8 cellular contexts compared by ENCODE assay signal in genomic region chr6:31822038-31822821, GRCh38. TPM values are rescaled to one million over a fixed set of nuclear protein-coding genes. Genes with fewer than 3 reads are reported as not detected.
DNase-seq lines count a peak whose midpoint lies in the region; ATAC-seq, FAIRE-seq and TF ChIP-seq lines count a peak whose summit lies in the region.

No MANE protein-coding gene starts in this region.

- peak overlapping the region; percentile 91 for H3K27ac ChIP-seq in AG04450 (ENCODE audit: low read depth, low read length)
- peak overlapping the region; percentile 97 for H3K27ac ChIP-seq in VCaP
- H3K27ac ChIP-seq in keratinocyte (ENCODE audit: control insufficient read depth, insufficient read depth, low read length) = peak overlapping the region; percentile 96
- H3K27ac ChIP-seq in small intestine (ENCODE audit: low read depth in 1 of 2, low read length in 1 of 2) = peak overlapping the region; percentile 95 to 98

- dilution Hi-C loops in keratinocyte (cut with MboI; ENCODE audit: extremely low pct_ligation_motif_present, low sequenced_read_pairs) = no loop called here

- 0 to 1% (median 1%) methylated on average over 22 to 25 of the region's 25 CpGs for WGBS in small intestine, 3 donors

- H3K9me3 ChIP-seq in AG04450 (ENCODE audit: control insufficient read depth, insufficient read depth, low read length) (no peaks in the 10 kb centered on the region; the same call in 1 of the 2 replicates), keratinocyte (ENCODE audit: control insufficient read depth, low read depth, low read length) (no peaks in the 10 kb centered on the region), small intestine (ENCODE audit: control insufficient read depth, low read depth) (no peaks in the 10 kb centered on the region)

- CTCF ChIA-PET in AG04450 (lab: Charles Lee) = interaction anchor here (0.5 kb wide), 1 partner anchor 87 kb away, joined by 5 read pairs; no protein-coding TSS in a partner anchor

- ATAC-seq in GM18870 (IDR thresholded peaks at IDR 0.05; ENCODE audit: unreplicated experiment) (peak; percentile 20), GM18873 (IDR thresholded peaks at IDR 0.05; ENCODE audit: low FRiP score, unreplicated experiment) (no peak)

- TF ChIP-seq CTCF in AG04450 (IDR thresholded peaks at IDR 0.05; ENCODE audit: low read depth, low read length) (no peak), LNCaP clone FGC (IDR thresholded peaks at IDR 0.05; ENCODE audit: control insufficient read depth, extremely low read depth, insufficient read depth) (no peak), VCaP (conservative IDR thresholded peaks at IDR 0.05) (no peak), keratinocyte (optimal IDR thresholded peaks at IDR 0.05 in 1 of 3, IDR thresholded peaks at IDR 0.05 in 1 of 3, conservative IDR thresholded peaks at IDR 0.05 in 1 of 3; ENCODE audit: extremely low read depth in 1 of 3, insufficient read depth in 2 of 3, low read length in 3 of 3) (no peak)

- POLR2A ChIA-PET in AG04450 (lab: Yijun Ruan, JAX) = interaction anchor here (1.3 to 1.7 kb wide), 3 partner anchors 16 to 55 kb away, joined by 3 to 7 read pairs (median 7); partner anchors contain the start of genes LSM2 and VARS1

- peak overlapping the region; percentile 73 for H3K4me2 ChIP-seq in keratinocyte (ENCODE audit: control insufficient read depth, extremely low read depth, insufficient read depth, low read depth, low read length)

- H2AFZ ChIP-seq in keratinocyte (ENCODE audit: control insufficient read depth, low read length) = peak overlapping the region; percentile 41

- H3K9ac ChIP-seq in keratinocyte (ENCODE audit: control insufficient read depth, extremely low read depth, insufficient read depth, low read length) = peak overlapping the region; percentile 86

- peaks cover 54% of the 10 kb centered on the region for H3K4me1 ChIP-seq in keratinocyte (ENCODE audit: control insufficient read depth, extremely low read depth, insufficient read depth, low read length)
- H3K4me1 ChIP-seq in small intestine (ENCODE audit: control insufficient read depth in 2 of 2, insufficient read depth in 1 of 2, low read depth in 1 of 2, low read length in 1 of 2) = peaks cover 0 to 13% of the 10 kb centered on the region in 2 donors

- no peaks in the 10 kb centered on the region for H4K20me1 ChIP-seq in keratinocyte (ENCODE audit: control insufficient read depth, extremely low read depth, insufficient read depth, low read length)

- DNase-seq in AG04450 (ENCODE audit: low read depth, low spot score) (no peak), LNCaP clone FGC (ENCODE audit: low read depth) (peak; percentile 47), cerebellar cortex (ENCODE audit: low spot score) (peak; percentile 77), keratinocyte (ENCODE audit: low read depth, low spot score) (no peak), small intestine (peak; percentile 91)

- H3K9me1 ChIP-seq in keratinocyte (ENCODE audit: control insufficient read depth, extremely low read depth, insufficient read depth, low read length) = no peaks in the 10 kb centered on the region

- H3K36me3 ChIP-seq in keratinocyte (ENCODE audit: control insufficient read depth in 2 of 2, extremely low read depth in 1 of 2, insufficient read depth in 2 of 2, low read length in 2 of 2) = no peaks in the 10 kb centered on the region
- H3K36me3 ChIP-seq in small intestine (ENCODE audit: control insufficient read depth in 2 of 2, insufficient read depth in 2 of 2, low read length in 2 of 2) = no peaks in the 10 kb centered on the region

- no peak for FAIRE-seq in keratinocyte (lab: Jason Lieb, UNC)
- FAIRE-seq in small intestine (lab: Jason Lieb, UNC) = no peak

- no peaks in the 10 kb centered on the region for H3K27me3 ChIP-seq in AG04450 (ENCODE audit: control insufficient read depth, insufficient read depth, low read length)
- no peaks in the 10 kb centered on the region for H3K27me3 ChIP-seq in keratinocyte (ENCODE audit: control insufficient read depth, extremely low read depth, insufficient read depth, low read length)
- H3K27me3 ChIP-seq in small intestine (ENCODE audit: control insufficient read depth in 2 of 2, insufficient read depth in 2 of 2, low read length in 2 of 2) = no peaks in the 10 kb centered on the region

- H3K4me3 ChIP-seq in AG04450 (ENCODE audit: low read depth, low read length) (peak overlapping the region; percentile 67), LNCaP clone FGC (ENCODE audit: low read depth, low read length) (peak overlapping the region; percentile 70), keratinocyte (ENCODE audit: control insufficient read depth in 2 of 3, extremely low read depth in 1 of 3, insufficient read depth in 2 of 3, low read depth in 1 of 3, low read length in 3 of 3) (peak overlapping the region; percentile 42 to 80 (median 70)), small intestine (ENCODE audit: low read depth in 1 of 2, low read length in 2 of 2) (peak overlapping the region; percentile 12 to 56)

- peaks cover 22% of the 10 kb centered on the region for H3K79me2 ChIP-seq in keratinocyte (ENCODE audit: control insufficient read depth, insufficient read depth, low read length)

RNA-seq across cellular contexts. Expression of gene HSPA1B, which starts 5.3 kb away (rescaled TPM):
- 31.9 TPM in 2 replicates for polyA plus RNA-seq in AG04450 (2011; rRNA removed)
- polyA minus RNA-seq in AG04450 (2011; rRNA and poly(A)+ RNA removed) = 43.7 and 44.3 TPM in 2 replicates
- 33.5 to 65.8 TPM (median 48.1 TPM) in 3 replicates for polyA plus RNA-seq in keratinocyte
- polyA plus RNA-seq in keratinocyte (2011; ENCODE audit: low read depth) = 466 TPM
- polyA plus RNA-seq in keratinocyte (2011; cell fraction: cytosol; rRNA removed) = 25.5 and 35.7 TPM in 2 replicates
- polyA plus RNA-seq in keratinocyte (2011; cell fraction: nucleus; rRNA removed) = 107 and 118 TPM in 2 replicates
- polyA plus RNA-seq in keratinocyte (2012; ENCODE audit: low replicate concordance) = 88.4 and 366 TPM in 2 replicates
- 56.1 to 86.6 TPM (median 65.9 TPM) in 3 replicates for polyA minus RNA-seq in keratinocyte
- 89.0 TPM for polyA minus RNA-seq in keratinocyte (2011; cell fraction: cytosol; rRNA and poly(A)+ RNA removed)
- polyA minus RNA-seq in keratinocyte (2011; cell fraction: nucleus; rRNA and poly(A)+ RNA removed) = 125 and 143 TPM in 2 replicates
- polyA plus RNA-seq in small intestine = 10 to 100 TPM; 16.5 to 47.4 (median 22.6) TPM

RNA-seq across cellular contexts. Expression of gene HSPA1A, which starts 6.9 kb away (rescaled TPM):
- polyA plus RNA-seq in AG04450 (2011; rRNA removed) (46.6 and 50.4 TPM in 2 replicates), keratinocyte (95.5 to 142 TPM (median 110 TPM) in 3 replicates), small intestine (10 to 100 TPM in 2 of 3 donors, 1 to 10 TPM in 1; 9.7 to 36.4 (median 15.0) TPM)
- 22.7 and 36.9 TPM in 2 replicates for polyA minus RNA-seq in AG04450 (2011; rRNA and poly(A)+ RNA removed)
- 543 TPM for polyA plus RNA-seq in keratinocyte (2011; ENCODE audit: low read depth)
- 58.1 and 98.7 TPM in 2 replicates for polyA plus RNA-seq in keratinocyte (2011; cell fraction: cytosol; rRNA removed)
- 269 and 283 TPM in 2 replicates for polyA plus RNA-seq in keratinocyte (2011; cell fraction: nucleus; rRNA removed)
- 215 and 387 TPM in 2 replicates for polyA plus RNA-seq in keratinocyte (2012; ENCODE audit: low replicate concordance)
- polyA minus RNA-seq in keratinocyte = 56.7 to 205 TPM (median 64.7 TPM) in 3 replicates
- polyA minus RNA-seq in keratinocyte (2011; cell fraction: cytosol; rRNA and poly(A)+ RNA removed) = 139 TPM
- 212 and 216 TPM in 2 replicates for polyA minus RNA-seq in keratinocyte (2011; cell fraction: nucleus; rRNA and poly(A)+ RNA removed)

RNA-seq across cellular contexts. Expression of gene HSPA1L, which starts 7.1 kb away (rescaled TPM):
- polyA plus RNA-seq in AG04450 (2011; rRNA removed) (1.1 and 1.2 TPM in 2 replicates), keratinocyte (0.31 to 0.60 TPM (median 0.54 TPM) in 3 replicates), small intestine (1 to 10 TPM in 1 of 3 donors, under 1 TPM in 2; 0.27 to 1.3 (median 0.94) TPM)
- 0.97 and 1.9 TPM in 2 replicates for polyA minus RNA-seq in AG04450 (2011; rRNA and poly(A)+ RNA removed)
- 1.1 TPM for polyA plus RNA-seq in keratinocyte (2011; ENCODE audit: low read depth)
- polyA plus RNA-seq in keratinocyte (2011; cell fraction: cytosol; rRNA removed) = 0.30 and 0.49 TPM in 2 replicates
- polyA plus RNA-seq in keratinocyte (2011; cell fraction: nucleus; rRNA removed) = 0.61 and 0.88 TPM in 2 replicates
- 0.47 and 0.97 TPM in 2 replicates for polyA plus RNA-seq in keratinocyte (2012; ENCODE audit: low replicate concordance)
- 0.35 to 0.82 TPM (median 0.73 TPM) in 3 replicates for polyA minus RNA-seq in keratinocyte
- not detected for polyA minus RNA-seq in keratinocyte (2011; cell fraction: cytosol; rRNA and poly(A)+ RNA removed)
- polyA minus RNA-seq in keratinocyte (2011; cell fraction: nucleus; rRNA and poly(A)+ RNA removed) = 1.2 TPM in 1 of 2 replicates, not detected in the other

RNA-seq across cellular contexts. Expression of gene LSM2, which starts 15.5 kb away (rescaled TPM):
- 34.2 and 38.3 TPM in 2 replicates for polyA plus RNA-seq in AG04450 (2011; rRNA removed)
- 22.5 and 24.8 TPM in 2 replicates for polyA minus RNA-seq in AG04450 (2011; rRNA and poly(A)+ RNA removed)
- polyA plus RNA-seq in keratinocyte = 34.4 to 84.1 TPM (median 46.5 TPM) in 3 replicates
- 18.7 TPM for polyA plus RNA-seq in keratinocyte (2011; ENCODE audit: low read depth)
- 65.3 and 72.5 TPM in 2 replicates for polyA plus RNA-seq in keratinocyte (2011; cell fraction: cytosol; rRNA removed)
- 14.3 and 16.3 TPM in 2 replicates for polyA plus RNA-seq in keratinocyte (2011; cell fraction: nucleus; rRNA removed)
- polyA plus RNA-seq in keratinocyte (2012; ENCODE audit: low replicate concordance) = 44.6 and 69.2 TPM in 2 replicates
- polyA minus RNA-seq in keratinocyte = 33.6 to 70.1 TPM (median 49.5 TPM) in 3 replicates
- polyA minus RNA-seq in keratinocyte (2011; cell fraction: cytosol; rRNA and poly(A)+ RNA removed) = 27.6 TPM
- 4.2 and 6.5 TPM in 2 replicates for polyA minus RNA-seq in keratinocyte (2011; cell fraction: nucleus; rRNA and poly(A)+ RNA removed)
- 10 to 100 TPM; 27.3 to 90.2 (median 29.7) TPM for polyA plus RNA-seq in small intestine

RNA-seq across cellular contexts. Expression of gene VARS1, which starts 26.7 kb away (rescaled TPM):
- 16.0 and 23.9 TPM in 2 replicates for polyA plus RNA-seq in AG04450 (2011; rRNA removed)
- 54.4 and 69.8 TPM in 2 replicates for polyA minus RNA-seq in AG04450 (2011; rRNA and poly(A)+ RNA removed)
- polyA plus RNA-seq in keratinocyte = 17.2 to 57.2 TPM (median 26.3 TPM) in 3 replicates
- 44.1 TPM for polyA plus RNA-seq in keratinocyte (2011; ENCODE audit: low read depth)
- 27.8 and 40.9 TPM in 2 replicates for polyA plus RNA-seq in keratinocyte (2011; cell fraction: cytosol; rRNA removed)
- 85.5 and 95.4 TPM in 2 replicates for polyA plus RNA-seq in keratinocyte (2011; cell fraction: nucleus; rRNA removed)
- polyA plus RNA-seq in keratinocyte (2012; ENCODE audit: low replicate concordance) = 61.7 and 103 TPM in 2 replicates
- polyA minus RNA-seq in keratinocyte = 55.0 to 361 TPM (median 75.6 TPM) in 3 replicates
- polyA minus RNA-seq in keratinocyte (2011; cell fraction: cytosol; rRNA and poly(A)+ RNA removed) = 101 TPM
- polyA minus RNA-seq in keratinocyte (2011; cell fraction: nucleus; rRNA and poly(A)+ RNA removed) = 84.8 and 88.7 TPM in 2 replicates
- 10 to 100 TPM; 19.9 to 42.4 (median 22.4) TPM for polyA plus RNA-seq in small intestine

Comparison
In these comparisons a context has a peak if more than half of its experiments do, and no peak if none do; other contexts are left out.
1. DNase-seq: peak in LNCaP clone FGC (single experiment), cerebellar cortex (single experiment) and small intestine (single experiment); none in AG04450 (single experiment) and keratinocyte (single experiment).
2. Peak in every context shown above with its lines, with median percentiles within 50 percentile points of each other: H3K27ac ChIP-seq and H3K4me3 ChIP-seq.